ENCODE assay signal across 8 cellular contexts in genomic region chr12:49322708-49323523, GRCh38. TPM values are rescaled to one million over a fixed set of nuclear protein-coding genes. Genes with fewer than 3 reads are reported as not detected.
DNase-seq lines count a peak whose midpoint lies in the region; ATAC-seq and TF ChIP-seq lines count a peak whose summit lies in the region.

Gene TROAP (plus strand): TSS chr12:49323255. CDS start chr12:49323609, 354 bp downstream.

- no peaks in the 10 kb centered on the region for H3K27me3 ChIP-seq in CD4-positive, alpha-beta memory T cell (ENCODE audit: insufficient read depth, low read length)
- H3K27me3 ChIP-seq in duodenal mucosa (ENCODE audit: control insufficient read depth in 1 of 2, insufficient read depth in 2 of 2, low read length in 2 of 2), result no peaks in the 10 kb centered on the region

- DNase-seq in CD4-positive, alpha-beta memory T cell, result peak; percentile 97 to 99 (median 97)
- DNase-seq in HK-2 (ENCODE audit: unreplicated experiment) (peak; percentile 99), NCI-H82 treated with DMSO at 0.1 percent for 48 hours (lab: John Stamatoyannopoulos, UW; ENCODE audit: unreplicated experiment) (peak; percentile 97), lower leg skin (ENCODE audit: low spot score in 2 of 2) (peak; percentile 98 to 99)
- peak; percentile 96 to 97 for DNase-seq in activated CD4-positive, alpha-beta T cell treated with anti-CD3 and anti-CD28 coated beads, Interleukin-2, amount 50 U/mL, for 48 hours
- peak; percentile 90 to 97 for DNase-seq in stimulated activated CD4-positive, alpha-beta T cell treated with anti-CD3 and anti-CD28 coated beads, Interleukin-4, amount 100 ng/mL, for 4 hours

- H3K9me3 ChIP-seq in CD4-positive, alpha-beta memory T cell (ENCODE audit: control insufficient read depth in 1 of 2, low read length in 2 of 2), result no peaks in the 10 kb centered on the region
- no peaks in the 10 kb centered on the region for H3K9me3 ChIP-seq in duodenal mucosa (ENCODE audit: control insufficient read depth in 1 of 2, low read length in 2 of 2)

- no peaks in the 10 kb centered on the region for H3K9me3 Mint-ChIP-seq in CD4-positive, alpha-beta memory T cell

- H3K36me3 Mint-ChIP-seq in CD4-positive, alpha-beta memory T cell, result no peaks in the 10 kb centered on the region

- WGBS in lower leg skin, 2 donors, result 0 to 1% methylated on average over 59 to 62 of the region's 65 CpGs

- peak within 1 kb of the TSS; percentile 51 for H3K27ac ChIP-seq in CD4-positive, alpha-beta memory T cell (ENCODE audit: low read depth, low read length)
- H3K27ac ChIP-seq in duodenal mucosa (ENCODE audit: low read depth, low read length), result no peak within 1 kb of the TSS

- peaks cover 14% of the 10 kb centered on the region for H3K4me1 ChIP-seq in CD4-positive, alpha-beta memory T cell (ENCODE audit: insufficient read depth, low read length)
- H3K4me1 ChIP-seq in duodenal mucosa (ENCODE audit: control insufficient read depth in 1 of 2, insufficient read depth in 2 of 2, low read length in 2 of 2), result peaks cover 15 to 19% of the 10 kb centered on the region in 2 donors

- no peaks in the 10 kb centered on the region for H3K36me3 ChIP-seq in CD4-positive, alpha-beta memory T cell (ENCODE audit: insufficient read depth, low read length)
- H3K36me3 ChIP-seq in duodenal mucosa (ENCODE audit: control insufficient read depth in 1 of 2, insufficient read depth in 2 of 2, low read length in 2 of 2), result no peaks in the 10 kb centered on the region

- H3K9ac ChIP-seq in duodenal mucosa (ENCODE audit: low read depth in 1 of 2, low read length in 2 of 2), result peak within 1 kb of the TSS; percentile 61 to 79

- ATAC-seq in GM19455 (IDR thresholded peaks at IDR 0.05; ENCODE audit: unreplicated experiment), result peak; percentile 98

- peaks cover 14 to 24% (median 15%) of the 10 kb centered on the region in 4 donors for H3K4me1 Mint-ChIP-seq in CD4-positive, alpha-beta memory T cell

- no peaks in the 10 kb centered on the region for H3K27me3 Mint-ChIP-seq in CD4-positive, alpha-beta memory T cell

- POLR2A ChIA-PET in CD4-positive, alpha-beta memory T cell (lab: Charles Lee; ENCODE audit: partially characterized antibody), result interaction anchor here (0.7 to 2.0 kb wide), 16 partner anchors 9 to 457 kb away, joined by 3 to 20 read pairs (median 5); partner anchors contain the start of genes PRPF40B, RND1, SPATS2 and TUBA1A

- H3K27ac Mint-ChIP-seq in CD4-positive, alpha-beta memory T cell, result peak within 1 kb of the TSS; percentile 75 to 96 (median 91)

- TF ChIP-seq POLR2A in lower leg skin (IDR thresholded peaks at IDR 0.05), result no peak

- peak within 1 kb of the TSS; percentile 54 to 77 for H3K4me3 ChIP-seq in CD4-positive, alpha-beta memory T cell (ENCODE audit: low read length in 2 of 2)
- H3K4me3 ChIP-seq in duodenal mucosa (ENCODE audit: low read depth in 1 of 2, low read length in 2 of 2) (peak within 1 kb of the TSS; percentile 90 to 93), lower leg skin (ENCODE audit: low read depth, poor library complexity, severe bottlenecking) (peak within 1 kb of the TSS; percentile 44)

- intact Hi-C loops in CD4-positive, alpha-beta memory T cell (cut with micrococcal nuclease), result loop anchor here (1.0 kb wide), 3 partner anchors 14 to 134 kb away; partner anchors contain the start of genes C1QL4, SPATS2 and TUBA1A
- intact Hi-C loops in lower leg skin (cut with DNase I; ENCODE audit: low total_unique reads), result no loop called here

- CTCF ChIA-PET in CD4-positive, alpha-beta memory T cell (lab: Charles Lee; ENCODE audit: partially characterized antibody), result interaction anchor here (0.8 to 2.9 kb wide), 19 partner anchors 9 to 234 kb away, joined by 3 to 24 read pairs (median 4); partner anchors contain the start of genes C1QL4, DNAJC22, PRPH and TUBA1B

- peak within 1 kb of the TSS; percentile 92 to 99 (median 96) for H3K4me3 Mint-ChIP-seq in CD4-positive, alpha-beta memory T cell

- no peak for TF ChIP-seq CTCF in lower leg skin (IDR thresholded peaks at IDR 0.05)

RNA-seq across cellular contexts. Expression of gene TROAP, which starts in this region (rescaled TPM):
- total RNA-seq in CD4-positive, alpha-beta memory T cell, result under 1 TPM; 0.26 to 0.80 TPM
- under 1 TPM in 1 of 2 donors, not detected in 1; 0.63 TPM for polyA plus RNA-seq in CD4-positive, alpha-beta memory T cell
- 10 to 100 TPM in 1 of 4 donors, 1 to 10 TPM in 3; 2.1 to 24.2 (median 6.7) TPM for total RNA-seq in lower leg skin

Comparison
In these comparisons a context has a peak if more than half of its experiments do, and no peak if none do; other contexts are left out.
1. Peak in DNase-seq, H3K4me3 ChIP-seq and H3K27ac ChIP-seq in CD4-positive, alpha-beta memory T cell; RNA of the gene not detected or under 1 TPM.